In the genomic region with DNA sequence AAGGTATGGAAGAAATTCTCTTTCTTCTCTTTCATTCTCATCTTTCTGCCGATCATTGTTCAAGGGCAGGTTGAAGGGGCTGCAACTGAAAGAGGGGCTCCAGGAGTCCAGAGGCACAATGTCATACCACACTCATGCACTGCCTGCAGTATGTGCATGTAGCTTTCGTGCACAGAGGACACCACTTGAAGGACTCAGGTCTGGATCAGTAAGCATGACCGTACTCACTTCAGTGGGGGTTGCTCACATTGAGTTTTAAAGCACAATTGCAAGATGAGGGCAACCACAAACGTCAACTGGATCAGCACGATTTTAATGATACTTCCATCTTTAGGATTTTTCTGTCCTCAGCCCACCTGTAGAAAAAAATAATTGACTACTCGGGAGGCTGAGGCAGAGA, we compare ENCODE assay signal across 36 cellular contexts.
"Had no signal": no experiment of that assay in that cellular context is flagged by ENCODE, and none has a peak within 500 bp of the region (broad histone marks: within the 10 kb centered on the region; RNA-seq: fewer than 3 reads in every experiment).

No MANE protein-coding gene starts in this region.

- H3K36me3 Mint-ChIP-seq: activated CD4-positive, alpha-beta memory T cell treated with anti-CD3 and anti-CD28 coated beads for 36 hours; activated naive CD4-positive, alpha-beta T cell treated with anti-CD3 and anti-CD28 coated beads, Interleukin-2, amount 10 ng/mL, durations not matched to agents 7 days and 5 days; activated naive CD4-positive, alpha-beta T cell treated with anti-CD3 and anti-CD28 coated beads, Interleukin-2, amount 50 U/mL, for 24 hours; activated naive CD8-positive, alpha-beta T cell; activated naive CD8-positive, alpha-beta T cell treated with anti-CD3 and anti-CD28 coated beads, Interleukin-2, amount 10 ng/mL, durations not matched to agents 7 days and 5 days; brain had no signal

- FAIRE-seq: bronchial epithelial cell, TTC549 had no signal

- H3K27ac Mint-ChIP-seq: activated B cell treated with CpG ODN at 0.5 μM for 24 hours; activated CD4-positive, alpha-beta memory T cell treated with anti-CD3 and anti-CD28 coated beads for 36 hours; activated CD4-positive, alpha-beta T cell treated with anti-CD3 and anti-CD28 coated beads, Interleukin-2, amount 10 ng/mL, durations not matched to agents 24 days and 14 days; activated CD8-positive, alpha-beta T cell treated with anti-CD3 and anti-CD28 coated beads for 36 hours; activated naive CD4-positive, alpha-beta T cell treated with anti-CD3 and anti-CD28 coated beads, Interleukin-2, amount 10 ng/mL, durations not matched to agents 7 days and 5 days; activated naive CD4-positive, alpha-beta T cell treated with anti-CD3 and anti-CD28 coated beads, Interleukin-2, amount 50 U/mL, for 24 hours; activated naive CD8-positive, alpha-beta T cell; activated naive CD8-positive, alpha-beta T cell treated with anti-CD3 and anti-CD28 coated beads, Interleukin-2, amount 10 ng/mL, durations not matched to agents 7 days and 5 days; activated naive CD8-positive, alpha-beta T cell treated with anti-CD3 and anti-CD28 coated beads, Interleukin-2, amount 50 U/mL, for 24 hours; activated T-helper 2 cell treated with anti-CD3 and anti-CD28 coated beads, Interferon-gamma antibody, Interleukin-2, Interleukin-4, amounts not matched to agents 10 μg/mL and 5 μg/mL and 100 μg/mL, durations not matched to agents 14 hours and 24 hours and 36 hours; T-helper 1 cell treated with Interleukin-12 subunit alpha and Interleukin-12 subunit beta and Interleukin-4 antibody, amounts not matched to agents 30 μg/mL and 1 μg/mL, for 36 hours; T-helper 2 cell treated with Interferon-gamma antibody and Interleukin-4, amounts not matched to agents 5 μg/mL and 100 μg/mL, for 36 hours had no signal

- H3K4me1 Mint-ChIP-seq: activated naive CD4-positive, alpha-beta T cell treated with anti-CD3 and anti-CD28 coated beads, Interleukin-2, amount 10 ng/mL, durations not matched to agents 7 days and 5 days; activated naive CD4-positive, alpha-beta T cell treated with anti-CD3 and anti-CD28 coated beads, Interleukin-2, amount 50 U/mL, for 24 hours; activated naive CD8-positive, alpha-beta T cell treated with anti-CD3 and anti-CD28 coated beads, Interleukin-2, amount 10 ng/mL, durations not matched to agents 7 days and 5 days; central memory CD8-positive, alpha-beta T cell had no signal

- H3K9me3 Mint-ChIP-seq: activated B cell treated with CpG ODN at 0.5 μM for 24 hours; activated CD4-positive, alpha-beta memory T cell treated with anti-CD3 and anti-CD28 coated beads for 36 hours; activated CD4-positive, alpha-beta T cell treated with anti-CD3 and anti-CD28 coated beads, Interleukin-2, amount 10 ng/mL, durations not matched to agents 24 days and 14 days; activated CD8-positive, alpha-beta T cell treated with anti-CD3 and anti-CD28 coated beads for 36 hours; activated naive CD4-positive, alpha-beta T cell treated with anti-CD3 and anti-CD28 coated beads, Interleukin-2, amount 10 ng/mL, durations not matched to agents 7 days and 5 days; activated naive CD4-positive, alpha-beta T cell treated with anti-CD3 and anti-CD28 coated beads, Interleukin-2, amount 50 U/mL, for 24 hours; activated naive CD8-positive, alpha-beta T cell treated with anti-CD3 and anti-CD28 coated beads, Interleukin-2, amount 10 ng/mL, durations not matched to agents 7 days and 5 days; activated naive CD8-positive, alpha-beta T cell treated with anti-CD3 and anti-CD28 coated beads, Interleukin-2, amount 50 U/mL, for 24 hours; activated T-cell treated with anti-CD3 and anti-CD28 coated beads, Interleukin-2, amount 50 U/mL, for 4 hours; activated T-helper 2 cell treated with anti-CD3 and anti-CD28 coated beads, Interferon-gamma antibody, Interleukin-2, Interleukin-4, amounts not matched to agents 10 μg/mL and 5 μg/mL and 100 μg/mL, durations not matched to agents 14 hours and 24 hours and 36 hours; central memory CD8-positive, alpha-beta T cell; T-helper 1 cell treated with Interleukin-12 subunit alpha and Interleukin-12 subunit beta and Interleukin-4 antibody, amounts not matched to agents 30 μg/mL and 1 μg/mL, for 36 hours; T-helper 2 cell treated with Interferon-gamma antibody and Interleukin-4, amounts not matched to agents 5 μg/mL and 100 μg/mL, for 36 hours had no signal

- H3K4me1 ChIP-seq: ascending aorta had no signal

- H3K27ac ChIP-seq: ascending aorta, cardiac muscle cell, VCaP had no signal

- H3K36me3 ChIP-seq: ascending aorta, cardiac muscle cell had no signal

- H3K4me3 ChIP-seq: ascending aorta, cardiac muscle cell had no signal

- H3K9me3 ChIP-seq: ascending aorta had no signal

- DNase-seq: activated B cell treated with CpG ODN at 0.5 μM for 24 hours; activated CD4-positive, alpha-beta memory T cell treated with anti-CD3 and anti-CD28 coated beads for 36 hours; activated CD4-positive, alpha-beta T cell treated with anti-CD3 and anti-CD28 coated beads for 4 hours; activated CD4-positive, alpha-beta T cell treated with anti-CD3 and anti-CD28 coated beads, Interleukin-2, amount 10 ng/mL, durations not matched to agents 24 days and 14 days; activated CD4-positive, alpha-beta T cell treated with anti-CD3 and anti-CD28 coated beads, Interleukin-2, amount 50 U/mL, for 1 hour; activated CD4-positive, alpha-beta T cell treated with anti-CD3 and anti-CD28 coated beads, Interleukin-2, amount 50 U/mL, for 4 hours; activated CD4-positive, CD25-positive, alpha-beta regulatory T cell treated with anti-CD3 and anti-CD28 coated beads, Interleukin-2, amount 50 U/mL, for 72 hours; activated CD8-positive, alpha-beta memory T cell treated with anti-CD3 and anti-CD28 coated beads, Interleukin-2, amount 50 U/mL, for 4 hours; activated CD8-positive, alpha-beta T cell treated with anti-CD3 and anti-CD28 coated beads for 36 hours; activated effector memory CD4-positive, alpha-beta T cell treated with Interleukin-2 at 50 U/mL for 16 hours; activated gamma-delta T cell; activated naive CD4-positive, alpha-beta T cell treated with anti-CD3 and anti-CD28 coated beads, Interleukin-2, amount 10 ng/mL, durations not matched to agents 7 days and 5 days; activated naive CD4-positive, alpha-beta T cell treated with Interleukin-2 at 50 U/mL for 16 hours; activated naive CD8-positive, alpha-beta T cell treated with anti-CD3 and anti-CD28 coated beads, Interleukin-2, amount 10 ng/mL, durations not matched to agents 7 days and 5 days; activated naive CD8-positive, alpha-beta T cell treated with anti-CD3 and anti-CD28 coated beads, Interleukin-2, amount 50 U/mL, for 24 hours; activated T-cell treated with anti-CD3 and anti-CD28 coated beads for 4 hours; activated T-cell treated with anti-CD3 and anti-CD28 coated beads, Interleukin-2, amount 50 U/mL, for 1 hour; activated T-cell treated with anti-CD3 and anti-CD28 coated beads, Interleukin-2, amount 50 U/mL, for 4 hours; amygdala; anterior cingulate cortex; caudate nucleus; cerebellar nuclear complex; T-helper 2 cell; T-helper 9 cell had no signal

- ATAC-seq: activated CD8-positive, alpha-beta T cell treated with anti-CD3 and anti-CD28 coated beads for 36 hours; activated naive CD8-positive, alpha-beta T cell treated with anti-CD3 and anti-CD28 coated beads, Interleukin-2, amount 50 U/mL, for 24 hours; activated T-cell treated with anti-CD3 and anti-CD28 coated beads, Interleukin-2, amount 50 U/mL, for 4 hours had no signal

- H3K27me3 ChIP-seq: ascending aorta, cardiac muscle cell had no signal

- H3K4me3 Mint-ChIP-seq: activated B cell treated with CpG ODN at 0.5 μM for 24 hours; activated CD4-positive, alpha-beta memory T cell treated with anti-CD3 and anti-CD28 coated beads for 36 hours; activated CD4-positive, alpha-beta T cell treated with anti-CD3 and anti-CD28 coated beads, Interleukin-2, amount 10 ng/mL, durations not matched to agents 24 days and 14 days; activated CD8-positive, alpha-beta T cell treated with anti-CD3 and anti-CD28 coated beads for 36 hours; activated naive CD4-positive, alpha-beta T cell treated with anti-CD3 and anti-CD28 coated beads, Interleukin-2, amount 10 ng/mL, durations not matched to agents 7 days and 5 days; activated naive CD4-positive, alpha-beta T cell treated with anti-CD3 and anti-CD28 coated beads, Interleukin-2, amount 50 U/mL, for 24 hours; activated naive CD8-positive, alpha-beta T cell; activated naive CD8-positive, alpha-beta T cell treated with anti-CD3 and anti-CD28 coated beads, Interleukin-2, amount 10 ng/mL, durations not matched to agents 7 days and 5 days; activated naive CD8-positive, alpha-beta T cell treated with anti-CD3 and anti-CD28 coated beads, Interleukin-2, amount 50 U/mL, for 24 hours; activated T-cell treated with anti-CD3 and anti-CD28 coated beads, Interleukin-2, amount 50 U/mL, for 4 hours; central memory CD8-positive, alpha-beta T cell; T-helper 1 cell treated with Interleukin-12 subunit alpha and Interleukin-12 subunit beta and Interleukin-4 antibody, amounts not matched to agents 30 μg/mL and 1 μg/mL, for 36 hours; T-helper 2 cell treated with Interferon-gamma antibody and Interleukin-4, amounts not matched to agents 5 μg/mL and 100 μg/mL, for 36 hours had no signal
